In the genomic region with DNA sequence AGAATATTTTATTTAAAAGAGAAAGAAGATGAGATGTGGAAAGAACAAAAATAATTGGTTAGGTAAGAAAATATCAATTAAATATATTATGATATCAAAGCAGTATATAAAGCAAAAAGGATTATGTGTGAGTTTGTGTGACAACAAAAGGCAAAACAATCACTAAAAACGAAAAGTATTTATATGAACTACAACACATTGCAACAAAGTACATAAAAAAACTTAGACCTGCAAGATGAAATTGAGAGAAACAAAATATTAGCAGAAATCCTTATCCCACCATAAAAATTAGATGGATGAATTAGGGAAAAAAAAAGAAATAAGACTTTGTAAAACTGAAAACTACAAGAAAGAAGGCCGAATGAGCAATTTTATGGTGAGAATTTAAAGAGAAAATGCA, we compare ENCODE assay signal across 8 cellular contexts.
"Had no signal": no experiment of that assay in that cellular context is flagged by ENCODE, and none has a peak within 500 bp of the region (broad histone marks: within the 10 kb centered on the region; RNA-seq: fewer than 3 reads in every experiment).

No MANE protein-coding gene starts in this region.

- H3K4me3 ChIP-seq: GM23338 had no signal

- ATAC-seq: GM23338 had no signal

- H2AFZ ChIP-seq: GM23338 had no signal

- H3K4me2 ChIP-seq: GM23338 had no signal

- FAIRE-seq: H1, H54 had no signal

- H3K27ac ChIP-seq: HL-60 had no signal

- DNase-seq: H9, HCEC 1CT, IMR-90, KBM-7 had no signal
